24 cellular contexts compared by ENCODE assay signal in genomic region chr4:15444879-15445576, GRCh38. TPM values are rescaled to one million over a fixed set of nuclear protein-coding genes. Genes with fewer than 3 reads are reported as not detected.
"Had no signal": no experiment of that assay in that cellular context is flagged by ENCODE, and none has a peak within 500 bp of the region (broad histone marks: within the 10 kb centered on the region; RNA-seq: fewer than 3 reads in every experiment).

No MANE protein-coding gene starts in this region.

- H3K27me3 Mint-ChIP-seq: activated CD4-positive, alpha-beta memory T cell treated with anti-CD3 and anti-CD28 coated beads, Interleukin-2, amount 10 ng/mL, durations not matched to agents 7 days and 5 days; activated naive CD4-positive, alpha-beta T cell treated with anti-CD3 and anti-CD28 coated beads, Interleukin-2, amount 10 ng/mL, durations not matched to agents 7 days and 5 days; dendritic cell treated with granulocyte-macrophage colony-stimulating factor and Interleukin-4, amounts not matched to agents 40 ng/mL and 50 ng/mL, for 4 days; stimulated activated naive CD8-positive, alpha-beta T cell treated with anti-CD3 and anti-CD28 coated beads, Interleukin-15, Interleukin-2, amounts not matched to agents 100 ng/mL and 50 ng/mL, for 24 hours had no signal

- H3K27me3 ChIP-seq: cardiac muscle cell, neutrophil, pancreas, right atrium auricular region, thyroid gland had no signal

- H3K4me3 Mint-ChIP-seq: activated CD4-positive, alpha-beta memory T cell treated with anti-CD3 and anti-CD28 coated beads, Interleukin-2, amount 10 ng/mL, durations not matched to agents 7 days and 5 days; activated CD4-positive, alpha-beta T cell treated with anti-CD3 and anti-CD28 coated beads, Interleukin-2, amount 10 ng/mL, durations not matched to agents 24 days and 14 days; activated naive CD4-positive, alpha-beta T cell treated with anti-CD3 and anti-CD28 coated beads, Interleukin-2, amount 10 ng/mL, durations not matched to agents 7 days and 5 days; activated T-cell treated with anti-CD3 and anti-CD28 coated beads, Interleukin-2, amount 50 U/mL, for 72 hours; dendritic cell treated with granulocyte-macrophage colony-stimulating factor and Interleukin-4, amounts not matched to agents 40 ng/mL and 50 ng/mL, for 4 days; effector memory CD8-positive, alpha-beta T cell; nephron; stimulated activated naive CD8-positive, alpha-beta T cell treated with anti-CD3 and anti-CD28 coated beads, Interleukin-15, Interleukin-2, amounts not matched to agents 100 ng/mL and 50 ng/mL, for 24 hours had no signal

- H3K4me1 Mint-ChIP-seq: activated CD4-positive, alpha-beta memory T cell treated with anti-CD3 and anti-CD28 coated beads, Interleukin-2, amount 10 ng/mL, durations not matched to agents 7 days and 5 days; activated naive CD4-positive, alpha-beta T cell treated with anti-CD3 and anti-CD28 coated beads, Interleukin-2, amount 10 ng/mL, durations not matched to agents 7 days and 5 days had no signal

- H3K27ac ChIP-seq: cardiac muscle cell, lower lobe of right lung, neutrophil, pancreas, psoas muscle, right atrium auricular region, thyroid gland, VCaP had no signal

- H3K4me3 ChIP-seq: cardiac muscle cell, lower lobe of right lung, pancreas, psoas muscle, right atrium auricular region, thyroid gland had no signal

- H3K9me3 ChIP-seq: lower lobe of right lung, neutrophil, pancreas, psoas muscle, right atrium auricular region, thyroid gland had no signal

- H3K9me3 Mint-ChIP-seq: activated CD4-positive, alpha-beta memory T cell treated with anti-CD3 and anti-CD28 coated beads, Interleukin-2, amount 10 ng/mL, durations not matched to agents 7 days and 5 days; effector memory CD8-positive, alpha-beta T cell; stimulated activated naive CD8-positive, alpha-beta T cell treated with anti-CD3 and anti-CD28 coated beads, Interleukin-15, Interleukin-2, amounts not matched to agents 100 ng/mL and 50 ng/mL, for 24 hours had no signal

- H3K36me3 ChIP-seq: cardiac muscle cell, lower lobe of right lung, neutrophil, pancreas, right atrium auricular region, thyroid gland had no signal

- H3K4me1 ChIP-seq: lower lobe of right lung, pancreas, psoas muscle, right atrium auricular region had no signal

- H3K36me3 Mint-ChIP-seq: activated naive CD4-positive, alpha-beta T cell treated with anti-CD3 and anti-CD28 coated beads, Interleukin-2, amount 10 ng/mL, durations not matched to agents 7 days and 5 days had no signal

- FAIRE-seq: kidney, pancreas had no signal

- H3K27ac Mint-ChIP-seq: activated CD4-positive, alpha-beta memory T cell treated with anti-CD3 and anti-CD28 coated beads, Interleukin-2, amount 10 ng/mL, durations not matched to agents 7 days and 5 days; activated CD4-positive, alpha-beta T cell treated with anti-CD3 and anti-CD28 coated beads, Interleukin-2, amount 10 ng/mL, durations not matched to agents 24 days and 14 days; activated naive CD4-positive, alpha-beta T cell treated with anti-CD3 and anti-CD28 coated beads, Interleukin-2, amount 10 ng/mL, durations not matched to agents 7 days and 5 days; activated T-cell treated with anti-CD3 and anti-CD28 coated beads, Interleukin-2, amount 50 U/mL, for 72 hours; dendritic cell treated with granulocyte-macrophage colony-stimulating factor and Interleukin-4, amounts not matched to agents 40 ng/mL and 50 ng/mL, for 4 days; effector memory CD8-positive, alpha-beta T cell; stimulated activated naive CD8-positive, alpha-beta T cell treated with anti-CD3 and anti-CD28 coated beads, Interleukin-15, Interleukin-2, amounts not matched to agents 100 ng/mL and 50 ng/mL, for 24 hours had no signal

- DNase-seq: activated CD4-positive, alpha-beta memory T cell treated with anti-CD3 and anti-CD28 coated beads, Interleukin-2, amount 10 ng/mL, durations not matched to agents 7 days and 5 days; activated CD4-positive, alpha-beta T cell treated with anti-CD3 and anti-CD28 coated beads, Interleukin-2, amount 10 ng/mL, durations not matched to agents 24 days and 14 days; activated effector memory CD4-positive, alpha-beta T cell treated with Interleukin-2 at 50 U/mL for 16 hours; activated naive CD4-positive, alpha-beta T cell treated with anti-CD3 and anti-CD28 coated beads, Interleukin-2, amount 10 ng/mL, durations not matched to agents 7 days and 5 days; activated T-cell treated with anti-CD3 and anti-CD28 coated beads, Interleukin-2, amount 50 U/mL, for 72 hours; amygdala; effector memory CD8-positive, alpha-beta T cell; foreskin melanocyte; kidney; lower lobe of right lung; pancreas; psoas muscle; stimulated activated CD4-positive, alpha-beta T cell treated with anti-CD3 and anti-CD28 coated beads, Interleukin-12 subunit alpha, Interleukin-12 subunit beta, amount 100 ng/mL, for 4 hours; substantia nigra; thyroid gland had no signal

RNA-seq across cellular contexts. Expression of gene C1QTNF7, which starts 17.2 kb away (rescaled TPM):
- total RNA-seq: activated CD4-positive, alpha-beta memory T cell treated with anti-CD3 and anti-CD28 coated beads, Interleukin-2, amount 10 ng/mL, durations not matched to agents 7 days and 5 days; activated CD4-positive, alpha-beta T cell treated with anti-CD3 and anti-CD28 coated beads, Interleukin-2, amount 10 ng/mL, durations not matched to agents 24 days and 14 days; activated T-cell treated with anti-CD3 and anti-CD28 coated beads, Interleukin-2, amount 50 U/mL, for 72 hours; cardiac muscle cell; epithelial cell of proximal tubule; T-helper 2 cell treated with Interferon-gamma antibody and Interleukin-4, amounts not matched to agents 100 ng/mL and 5 ng/mL, for 36 hours had no signal

RNA-seq across cellular contexts. Expression of gene CC2D2A, which starts 24.7 kb away (rescaled TPM):
- total RNA-seq: activated CD4-positive, alpha-beta memory T cell treated with anti-CD3 and anti-CD28 coated beads, Interleukin-2, amount 10 ng/mL, durations not matched to agents 7 days and 5 days; activated CD4-positive, alpha-beta T cell treated with anti-CD3 and anti-CD28 coated beads, Interleukin-2, amount 10 ng/mL, durations not matched to agents 24 days and 14 days; activated T-cell treated with anti-CD3 and anti-CD28 coated beads, Interleukin-2, amount 50 U/mL, for 72 hours; T-helper 2 cell treated with Interferon-gamma antibody and Interleukin-4, amounts not matched to agents 100 ng/mL and 5 ng/mL, for 36 hours had no signal
